ENCODE assay signal across 8 cellular contexts in the genomic region with DNA sequence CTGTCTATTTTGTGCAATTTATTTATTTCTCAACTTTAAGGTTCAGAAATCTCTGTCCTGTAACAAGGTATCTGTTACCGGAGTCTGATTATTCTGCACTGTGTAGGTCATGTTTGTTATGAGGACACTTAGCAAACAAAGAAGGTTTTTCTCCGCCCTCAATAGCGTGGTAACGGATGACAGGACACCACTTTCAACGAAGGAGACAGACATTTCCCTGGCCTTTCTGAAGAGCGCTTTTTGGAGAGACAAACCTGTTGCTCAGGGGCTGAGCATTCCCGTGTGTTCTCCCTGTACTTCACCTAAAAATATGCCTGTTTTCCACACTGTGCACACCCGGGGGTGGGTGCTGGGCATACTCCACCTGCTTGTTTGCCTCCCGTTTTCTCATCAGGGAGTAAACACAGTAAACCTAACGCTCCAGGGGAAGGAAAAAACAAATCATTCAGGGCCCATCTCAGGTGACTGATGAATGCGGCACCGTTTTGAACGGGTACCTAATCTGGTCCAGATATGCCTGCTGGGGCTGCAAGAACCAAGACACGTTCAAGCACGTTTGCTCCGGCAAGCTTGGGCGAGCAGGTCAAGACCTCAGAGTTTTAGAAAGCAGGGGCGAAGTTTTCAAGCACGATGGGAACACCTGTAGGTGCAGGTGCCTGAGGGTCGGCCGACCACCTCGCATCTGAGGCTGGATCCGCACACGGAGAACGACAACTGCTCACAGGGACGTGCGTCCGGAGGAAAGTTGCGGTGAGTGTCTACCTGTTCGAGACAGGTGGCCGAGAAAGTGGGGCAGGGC. TPM values are rescaled to one million over a fixed set of nuclear protein-coding genes. Genes with fewer than 3 reads are reported as not detected.
DNase-seq lines count a peak whose midpoint lies in the region; ATAC-seq, FAIRE-seq and TF ChIP-seq lines count a peak whose summit lies in the region.

No MANE protein-coding gene starts in this region.

- H3K36me3 ChIP-seq in BE2C (no peaks in the 10 kb centered on the region), SU-DHL-6 (ENCODE audit: low read length) (no peaks in the 10 kb centered on the region), esophagus muscularis mucosa (no peaks in the 10 kb centered on the region), neutrophil (no peaks in the 10 kb centered on the region)

- H3K4me3 ChIP-seq in BE2C (ENCODE audit: low read depth, low read length) (peak overlapping the region; percentile 70), SU-DHL-6 (ENCODE audit: insufficient read depth, low read length, poor library complexity, severe bottlenecking) (peak overlapping the region; percentile 55), esophagus muscularis mucosa (peak overlapping the region; percentile 69 to 82 (median 72)), neutrophil (ENCODE audit: low read depth in 1 of 2, low read length in 1 of 2) (peak overlapping the region; percentile 64 to 82)

- H3K9ac ChIP-seq in SU-DHL-6 (ENCODE audit: low read length): peak overlapping the region; percentile 43

- no peaks in the 10 kb centered on the region for H3K4me1 ChIP-seq in BE2C
- H3K4me1 ChIP-seq in esophagus muscularis mucosa: peaks cover 6 to 23% (median 18%) of the 10 kb centered on the region in 4 donors
- H3K4me1 ChIP-seq in neutrophil (ENCODE audit: control insufficient read depth in 1 of 2, insufficient read depth in 1 of 2, low read depth in 1 of 2, low read length in 1 of 2): peaks cover 15 to 17% of the 10 kb centered on the region in 2 experiments

- intact Hi-C loops in esophagus muscularis mucosa (cut with DNase I): no loop called here

- peak; percentile 15 for FAIRE-seq in H54 (lab: Jason Lieb, UNC)

- no peak overlapping the region for H3K27ac ChIP-seq in SU-DHL-6 (ENCODE audit: low read depth, low read length)
- peak overlapping the region; percentile 52 to 72 (median 64) for H3K27ac ChIP-seq in esophagus muscularis mucosa (replicated peaks in 1 of 4)
- H3K27ac ChIP-seq in neutrophil: peak overlapping the region; percentile 64

- TF ChIP-seq CTCF in BE2C (IDR thresholded peaks at IDR 0.05; ENCODE audit: low read depth, low read length): no peak
- TF ChIP-seq CTCF in SU-DHL-6 (IDR thresholded peaks at IDR 0.05; ENCODE audit: insufficient read depth, low read length, poor library complexity, severe bottlenecking): no peak
- TF ChIP-seq CTCF in esophagus muscularis mucosa (IDR thresholded peaks at IDR 0.05): no peak
- TF ChIP-seq CTCF in neutrophil (IDR thresholded peaks at IDR 0.05): no peak

- H3F3A ChIP-seq in SU-DHL-6 (ENCODE audit: insufficient read depth): no peaks in the 10 kb centered on the region

- DNase-seq in BE2C: no peak
- DNase-seq in H54 (ENCODE audit: insufficient read length, low spot score): no peak
- DNase-seq in esophagus muscularis mucosa (ENCODE audit: extremely low spot score): no peak
- DNase-seq in NCI-H1930 (lab: John Stamatoyannopoulos, UW): no peak
- no peak for DNase-seq in inferior parietal cortex (ENCODE audit: extremely low spot score)

- H3K9me3 ChIP-seq in BE2C (no peaks in the 10 kb centered on the region), SU-DHL-6 (ENCODE audit: insufficient read depth, low read length) (no peaks in the 10 kb centered on the region), esophagus muscularis mucosa (no peaks in the 10 kb centered on the region), neutrophil (no peaks in the 10 kb centered on the region)

- H2AFZ ChIP-seq in SU-DHL-6 (ENCODE audit: low read depth, low read length, severe bottlenecking): peak overlapping the region; percentile 43

- ATAC-seq in activated CD4-positive, CD25-positive, alpha-beta regulatory T cell treated with anti-CD3 and anti-CD28 coated beads, Interleukin-2, amount 50 U/mL, for 24 hours: no peak

- H3K27me3 ChIP-seq in BE2C: no peaks in the 10 kb centered on the region
- no peaks in the 10 kb centered on the region for H3K27me3 ChIP-seq in SU-DHL-6 (ENCODE audit: low read length)
- H3K27me3 ChIP-seq in esophagus muscularis mucosa: no peaks in the 10 kb centered on the region
- peaks cover 7% of the 10 kb centered on the region for H3K27me3 ChIP-seq in neutrophil

- H3K9me2 ChIP-seq in SU-DHL-6 (replicated peaks; ENCODE audit: insufficient read depth, low read length): no peaks in the 10 kb centered on the region

- no peaks in the 10 kb centered on the region for H4K20me1 ChIP-seq in SU-DHL-6 (ENCODE audit: low read depth, low read length)

- TF ChIP-seq POLR2A in H54 (IDR thresholded peaks at IDR 0.05; ENCODE audit: low read depth, low read length) (no peak), esophagus muscularis mucosa (IDR thresholded peaks at IDR 0.05; ENCODE audit: low read depth) (no peak)

- H3K79me2 ChIP-seq in SU-DHL-6 (ENCODE audit: insufficient read depth, low read length): no peaks in the 10 kb centered on the region

- WGBS in esophagus muscularis mucosa: 22% methylated on average over 31 of the region's 31 CpGs

- H3K4me2 ChIP-seq in SU-DHL-6 (ENCODE audit: low read depth, low read length, poor library complexity, severe bottlenecking): peak overlapping the region; percentile 62

- no peak for TF ChIP-seq EP300 in esophagus muscularis mucosa (IDR thresholded peaks at IDR 0.05)

RNA-seq across cellular contexts. Expression of gene RETREG1, which starts 0.9 kb away (rescaled TPM):
- polyA plus RNA-seq in BE2C (2012; ENCODE audit: insufficient read depth, insufficient read length, low read depth): 2.9 TPM
- total RNA-seq in esophagus muscularis mucosa: 10 to 100 TPM in 2 of 4 donors, 1 to 10 TPM in 2; 7.5 to 13.0 (median 10.3) TPM
